In the genomic region with DNA sequence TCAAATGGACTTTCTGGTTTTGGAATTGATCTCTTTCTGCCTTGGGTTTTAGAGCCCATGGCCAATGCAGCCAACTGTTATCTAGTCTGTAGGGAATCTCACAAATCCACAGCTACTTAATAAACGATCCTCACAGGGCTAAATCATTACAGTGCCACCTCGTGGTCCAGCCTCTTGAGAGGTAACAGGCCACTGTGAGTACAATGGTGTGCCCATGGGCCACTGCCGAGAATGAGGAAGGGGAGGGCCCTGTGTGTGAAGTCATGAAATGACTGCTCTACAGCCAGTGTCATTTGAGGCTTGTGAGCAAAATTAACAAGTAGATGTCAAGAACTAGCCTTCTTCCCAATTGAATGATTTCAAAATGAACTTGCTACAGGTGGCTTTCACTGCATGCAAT, we compare ENCODE assay signal across 1 cellular context.
TF ChIP-seq lines count a peak whose summit lies in the region.

No MANE protein-coding gene starts in this region.

TF ChIP-seq in IMR-90, 13 proteins besides CTCF, POLR2A, EP300 and RAD21:
- TF ChIP-seq, protein P1, sequence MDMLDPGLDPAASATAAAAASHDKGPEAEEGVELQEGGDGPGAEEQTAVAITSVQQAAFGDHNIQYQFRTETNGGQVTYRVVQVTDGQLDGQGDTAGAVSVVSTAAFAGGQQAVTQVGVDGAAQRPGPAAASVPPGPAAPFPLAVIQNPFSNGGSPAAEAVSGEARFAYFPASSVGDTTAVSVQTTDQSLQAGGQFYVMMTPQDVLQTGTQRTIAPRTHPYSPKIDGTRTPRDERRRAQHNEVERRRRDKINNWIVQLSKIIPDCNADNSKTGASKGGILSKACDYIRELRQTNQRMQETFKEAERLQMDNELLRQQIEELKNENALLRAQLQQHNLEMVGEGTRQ (IDR thresholded peaks at IDR 0.05; ENCODE audit: low read depth, low read length): no peak
- TF ChIP-seq CHD1 (IDR thresholded peaks at IDR 0.05; ENCODE audit: low read depth, low read length) (no peak), FOS (IDR thresholded peaks at IDR 0.05; ENCODE audit: low read depth, low read length) (no peak), MAFK (IDR thresholded peaks at IDR 0.05; ENCODE audit: low read depth, low read length) (no peak), BHLHE40 (IDR thresholded peaks at IDR 0.05; ENCODE audit: low read depth, low read length) (no peak), RFX5 (IDR thresholded peaks at IDR 0.05; ENCODE audit: low read depth, low read length) (no peak), MAZ (IDR thresholded peaks at IDR 0.05; ENCODE audit: borderline replicate concordance, low read depth, low read length) (no peak), NFE2L2 (IDR thresholded peaks at IDR 0.05; ENCODE audit: low read depth, low read length) (no peak)
- TF ChIP-seq, protein P2, sequence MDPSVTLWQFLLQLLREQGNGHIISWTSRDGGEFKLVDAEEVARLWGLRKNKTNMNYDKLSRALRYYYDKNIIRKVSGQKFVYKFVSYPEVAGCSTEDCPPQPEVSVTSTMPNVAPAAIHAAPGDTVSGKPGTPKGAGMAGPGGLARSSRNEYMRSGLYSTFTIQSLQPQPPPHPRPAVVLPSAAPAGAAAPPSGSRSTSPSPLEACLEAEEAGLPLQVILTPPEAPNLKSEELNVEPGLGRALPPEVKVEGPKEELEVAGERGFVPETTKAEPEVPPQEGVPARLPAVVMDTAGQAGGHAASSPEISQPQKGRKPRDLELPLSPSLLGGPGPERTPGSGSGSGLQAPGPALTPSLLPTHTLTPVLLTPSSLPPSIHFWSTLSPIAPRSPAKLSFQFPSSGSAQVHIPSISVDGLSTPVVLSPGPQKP (IDR thresholded peaks at IDR 0.05; ENCODE audit: borderline replicate concordance, low read depth, low read length): no peak
